2 cellular contexts compared by ENCODE assay signal in genomic region chr18:61369671-61370070, GRCh38. TPM values are rescaled to one million over a fixed set of nuclear protein-coding genes. Genes with fewer than 3 reads are reported as not detected.
"Had no signal": no experiment of that assay in that cellular context is flagged by ENCODE, and none has a peak within 500 bp of the region (broad histone marks: within the 10 kb centered on the region; RNA-seq: fewer than 3 reads in every experiment).

No MANE protein-coding gene starts in this region.

RNA-seq across cellular contexts. Expression of gene CDH20, which starts 36.4 kb away (rescaled TPM):
- total RNA-seq: GM23248, HFFc6 had no signal
